7 cellular contexts compared by ENCODE assay signal in genomic region chr5:53110156-53110555, GRCh38. TPM values are rescaled to one million over a fixed set of nuclear protein-coding genes. Genes with fewer than 3 reads are reported as not detected.
A peak's percentile ranks its signal among the peaks of the same experiment; 100 is the strongest.
DNase-seq lines count a peak whose midpoint lies in the region; ATAC-seq lines count a peak whose summit lies in the region.

No MANE protein-coding gene starts in this region.

- H3K36me3 Mint-ChIP-seq in activated T-cell treated with anti-CD3 and anti-CD28 coated beads, Interleukin-2, amount 50 U/mL, for 4 hours (ENCODE audit: insufficient read depth): peaks cover 12% of the 10 kb centered on the region
- peaks cover 19% of the 10 kb centered on the region for H3K36me3 Mint-ChIP-seq in stimulated activated naive CD8-positive, alpha-beta T cell treated with anti-CD3 and anti-CD28 coated beads, Interleukin-15, Interleukin-2, amounts not matched to agents 100 ng/mL and 50 ng/mL, for 24 hours (ENCODE audit: low read depth)

- H3K27me3 Mint-ChIP-seq in activated T-cell treated with anti-CD3 and anti-CD28 coated beads, Interleukin-2, amount 50 U/mL, for 4 hours (ENCODE audit: low read depth): no peaks in the 10 kb centered on the region
- H3K27me3 Mint-ChIP-seq in stimulated activated naive CD8-positive, alpha-beta T cell treated with anti-CD3 and anti-CD28 coated beads, Interleukin-15, Interleukin-2, amounts not matched to agents 100 ng/mL and 50 ng/mL, for 24 hours: no peaks in the 10 kb centered on the region

- no peaks in the 10 kb centered on the region for H3K9me3 Mint-ChIP-seq in activated T-cell treated with anti-CD3 and anti-CD28 coated beads, Interleukin-2, amount 50 U/mL, for 4 hours
- H3K9me3 Mint-ChIP-seq in stimulated activated naive CD8-positive, alpha-beta T cell treated with anti-CD3 and anti-CD28 coated beads, Interleukin-15, Interleukin-2, amounts not matched to agents 100 ng/mL and 50 ng/mL, for 24 hours: no peaks in the 10 kb centered on the region

- H3K4me3 Mint-ChIP-seq in activated T-cell treated with anti-CD3 and anti-CD28 coated beads, Interleukin-2, amount 50 U/mL, for 4 hours: peak overlapping the region; percentile 93
- H3K4me3 Mint-ChIP-seq in stimulated activated naive CD8-positive, alpha-beta T cell treated with anti-CD3 and anti-CD28 coated beads, Interleukin-15, Interleukin-2, amounts not matched to agents 100 ng/mL and 50 ng/mL, for 24 hours: peak overlapping the region; percentile 94

- ATAC-seq in GM19035 (IDR thresholded peaks at IDR 0.05; ENCODE audit: unreplicated experiment) (peak; percentile 13), HG02970 (IDR thresholded peaks at IDR 0.05; ENCODE audit: low FRiP score, unreplicated experiment) (peak; percentile 1), GM21515 (IDR thresholded peaks at IDR 0.05; ENCODE audit: unreplicated experiment) (no peak)
- ATAC-seq in activated T-cell treated with anti-CD3 and anti-CD28 coated beads, Interleukin-2, amount 50 U/mL, for 4 hours: peak; percentile 5

- H3K27ac Mint-ChIP-seq in stimulated activated naive CD8-positive, alpha-beta T cell treated with anti-CD3 and anti-CD28 coated beads, Interleukin-15, Interleukin-2, amounts not matched to agents 100 ng/mL and 50 ng/mL, for 24 hours: peak overlapping the region; percentile 95

- DNase-seq in activated T-cell treated with anti-CD3 and anti-CD28 coated beads, Interleukin-2, amount 50 U/mL, for 4 hours: no peak
- DNase-seq in NOMO-1 treated with DMSO at 0.1 percent for 48 hours (lab: John Stamatoyannopoulos, UW; ENCODE audit: unreplicated experiment): no peak

- peak overlapping the region; percentile 74 for H3K4me3 ChIP-seq in iPS-11a (ENCODE audit: low read depth, low read length)

- H3K4me1 Mint-ChIP-seq in activated T-cell treated with anti-CD3 and anti-CD28 coated beads, Interleukin-2, amount 50 U/mL, for 4 hours (ENCODE audit: low read depth): peaks cover 50% of the 10 kb centered on the region
- peaks cover 53% of the 10 kb centered on the region for H3K4me1 Mint-ChIP-seq in stimulated activated naive CD8-positive, alpha-beta T cell treated with anti-CD3 and anti-CD28 coated beads, Interleukin-15, Interleukin-2, amounts not matched to agents 100 ng/mL and 50 ng/mL, for 24 hours (ENCODE audit: low read depth)

RNA-seq across cellular contexts. Expression of gene MOCS2, which starts 0.6 kb away (rescaled TPM):
- 10 to 100 TPM; 24.2 to 25.4 (median 24.5) TPM for total RNA-seq in activated T-cell treated with anti-CD3 and anti-CD28 coated beads, Interleukin-2, amount 50 U/mL, for 4 hours
